In genomic region chr10:110872145-110872983, GRCh38 we compare ENCODE assay signal across 8 cellular contexts. TPM values are rescaled to one million over a fixed set of nuclear protein-coding genes. Genes with fewer than 3 reads are reported as not detected.
DNase-seq lines count a peak whose midpoint lies in the region; ATAC-seq and TF ChIP-seq lines count a peak whose summit lies in the region.

No MANE protein-coding gene starts in this region.

- H3K4me3 ChIP-seq in A673 (ENCODE audit: low read depth, low read length, poor library complexity, severe bottlenecking): peak overlapping the region; percentile 87
- H3K4me3 ChIP-seq in lower leg skin (ENCODE audit: low read depth, poor library complexity, severe bottlenecking): peak overlapping the region; percentile 65

- peaks cover 3% of the 10 kb centered on the region for H3K4me1 ChIP-seq in A673 (ENCODE audit: insufficient read depth, low read length, poor library complexity, severe bottlenecking)

- H3K27ac ChIP-seq in A673 (ENCODE audit: low read depth, low read length, poor library complexity, severe bottlenecking): peak overlapping the region; percentile 89

- H3K9me3 ChIP-seq in A673 (ENCODE audit: low read depth, low read length, poor library complexity, severe bottlenecking): no peaks in the 10 kb centered on the region

- intact Hi-C loops in A673 (cut with micrococcal nuclease; ENCODE audit: unreplicated experiment): loop anchor here (5.0 kb wide), 2 partner anchors 45 to 565 kb away; partner anchors contain the start of genes BBIP1 and SHOC2
- intact Hi-C loops in lower leg skin (cut with DNase I; ENCODE audit: low total_unique reads): no loop called here

- CTCF ChIA-PET in A673 (lab: Charles Lee): no interaction called here

- H3K27me3 ChIP-seq in A673 (replicated peaks; ENCODE audit: insufficient read depth, low read depth, low read length, poor library complexity): no peaks in the 10 kb centered on the region

- WGBS in lower leg skin, 2 donors: 0 to 1% methylated on average over 32 to 64 of the region's 70 CpGs

- peak; percentile 89 for DNase-seq in A673 (ENCODE audit: low spot score)
- peak; percentile 78 for DNase-seq in NCI-H748 (lab: John Stamatoyannopoulos, UW; ENCODE audit: unreplicated experiment)
- peak; percentile 78 for DNase-seq in activated CD4-positive, alpha-beta T cell treated with anti-CD3 and anti-CD28 coated beads, Interleukin-2, amount 50 U/mL, for 4 hours
- DNase-seq in dermis microvascular lymphatic vessel endothelial cell (ENCODE audit: low read depth in 2 of 2): peak; percentile 33 to 72
- DNase-seq in lower leg skin (ENCODE audit: low spot score in 2 of 2): peak; percentile 74 to 95
- DNase-seq in stimulated activated CD4-positive, alpha-beta T cell treated with anti-CD3 and anti-CD28 coated beads, Interleukin-4, amount 100 ng/mL, for 4 hours: peak; percentile 61 to 78

- no TSS peak for BruUV-seq in A673 (replicated peaks; lab: Mats Ljungman, UMichigan)

- POLR2A ChIA-PET in A673 (lab: Charles Lee; ENCODE audit: low non-redundant PET): interaction anchor here (0.6 kb wide), 1 partner anchor 1325 kb away, joined by 5 read pairs; no protein-coding TSS in a partner anchor

- peak; percentile 27; the same call in 1 of the 2 replicates for TF ChIP-seq CTCF in A673 (conservative IDR thresholded peaks at IDR 0.05; ENCODE audit: low read depth, low read length)
- TF ChIP-seq CTCF in lower leg skin (IDR thresholded peaks at IDR 0.05): no peak

- H3K36me3 ChIP-seq in A673 (ENCODE audit: insufficient read depth, low read length, poor library complexity, severe bottlenecking): no peaks in the 10 kb centered on the region

- ATAC-seq in GM18867 (IDR thresholded peaks at IDR 0.05; ENCODE audit: unreplicated experiment): peak; percentile 40
- ATAC-seq in HG03108 (IDR thresholded peaks at IDR 0.05; ENCODE audit: unreplicated experiment): peak; percentile 37

- no peak for TF ChIP-seq POLR2A in lower leg skin (IDR thresholded peaks at IDR 0.05)

RNA-seq across cellular contexts. Expression of gene PDCD4, which starts 0.6 kb away (rescaled TPM):
- total RNA-seq in A673 (2021) (17.3 and 23.7 TPM in 2 replicates), dermis microvascular lymphatic vessel endothelial cell (72.4 and 118 TPM in 2 replicates), lower leg skin (100 to 1,000 TPM; 230 to 445 (median 330) TPM)

RNA-seq across cellular contexts. Expression of gene BBIP1, which starts 46.6 kb away (rescaled TPM):
- total RNA-seq in A673 (2021) (32.9 and 33.9 TPM in 2 replicates), dermis microvascular lymphatic vessel endothelial cell (10.9 and 17.3 TPM in 2 replicates), lower leg skin (10 to 100 TPM in 1 of 4 donors, 1 to 10 TPM in 3; 6.0 to 10.3 (median 8.9) TPM)

RNA-seq across cellular contexts. Expression of gene SHOC2, which starts 47.0 kb away (rescaled TPM):
- total RNA-seq in A673 (2021) (37.6 and 40.0 TPM in 2 replicates), dermis microvascular lymphatic vessel endothelial cell (39.2 and 44.0 TPM in 2 replicates), lower leg skin (10 to 100 TPM; 28.4 to 41.9 (median 36.2) TPM)

Comparison
In these comparisons a context has a peak if more than half of its experiments do, and no peak if none do; other contexts are left out.
1. Peak in every context shown above with its lines: DNase-seq, ATAC-seq, H3K4me3 ChIP-seq and H3K27ac ChIP-seq.